Comparison of ENCODE assay signal across 1 cellular context in genomic region chr12:124913474-124914391, GRCh38.
TF ChIP-seq lines count a peak whose summit lies in the region.

No MANE protein-coding gene starts in this region.

TF ChIP-seq in K562, 482 proteins besides CTCF, POLR2A, EP300 and RAD21 (continued from another document):
- TF ChIP-seq FOXA1 (IDR thresholded peaks at IDR 0.05; ENCODE audit: borderline replicate concordance) (no peak), CHD7 (IDR thresholded peaks at IDR 0.05; ENCODE audit: low read depth, low read length) (peak; percentile 68), ZNF12 (CRISPR knock-in tag; IDR thresholded peaks at IDR 0.05) (no peak), LEF1 (IDR thresholded peaks at IDR 0.05) (no peak), STAT5A (IDR thresholded peaks at IDR 0.05; ENCODE audit: borderline replicate concordance, low read length) (no peak), ZNF3 (CRISPR knock-in tag; IDR thresholded peaks at IDR 0.05) (0 out of 2 replicates have a peak, but pooled peaks have one; percentile 55), SMARCA5 (IDR thresholded peaks at IDR 0.05) (0 out of 2 replicates have a peak, but pooled peaks have one; percentile 15), NBN (IDR thresholded peaks at IDR 0.05; ENCODE audit: low read depth) (peak; percentile 94), ZNF282 (CRISPR knock-in tag; IDR thresholded peaks at IDR 0.05) (no peak), TAF15 (IDR thresholded peaks at IDR 0.05; ENCODE audit: low read depth, low read length) (peak; percentile 85; the same call in 1 of the 2 replicates), ZNF830 (CRISPR knock-in tag; IDR thresholded peaks at IDR 0.05) (0 out of 2 replicates have a peak, but pooled peaks have one; percentile 76), IRF2 (CRISPR knock-in tag; IDR thresholded peaks at IDR 0.05) (no peak), TRIM25 (IDR thresholded peaks at IDR 0.05; ENCODE audit: borderline replicate concordance) (peak; percentile 60; the same call in 1 of the 2 replicates), POLR2AphosphoS5 (IDR thresholded peaks at IDR 0.05; ENCODE audit: control insufficient read depth, insufficient read depth, low read depth, low read length) (peak; percentile 15; the same call in 1 of the 2 replicates), ARID2 (IDR thresholded peaks at IDR 0.05) (no peak), TSHZ1 (CRISPR knock-in tag; IDR thresholded peaks at IDR 0.05) (no peak), DMBX1 (CRISPR knock-in tag; IDR thresholded peaks at IDR 0.05; ENCODE audit: borderline replicate concordance) (no peak), ZNF696 (CRISPR knock-in tag; conservative IDR thresholded peaks at IDR 0.05) (no peak), ZC3H11A (IDR thresholded peaks at IDR 0.05; ENCODE audit: low read depth, low read length) (0 out of 2 replicates have a peak, but pooled peaks have one; percentile 29), ZBTB7A (IDR thresholded peaks at IDR 0.05; ENCODE audit: borderline replicate concordance, control insufficient read depth, low read depth, low read length) (no peak), NRF1 (conservative IDR thresholded peaks at IDR 0.05 in 1 of 2, IDR thresholded peaks at IDR 0.05 in 1 of 2) (0 out of 4 replicates have a peak, but pooled peaks of 1 of the 2 experiments have one; percentile 5), CHD1 (IDR thresholded peaks at IDR 0.05; ENCODE audit: low read length) (peak; percentile 99), SIN3A (IDR thresholded peaks at IDR 0.05; ENCODE audit: borderline replicate concordance in 2 of 2, control insufficient read depth in 1 of 2, low read depth in 2 of 2, low read length in 2 of 2) (peak in 1 of 2 experiments; percentile 93; a peak in 2 of 4 replicates), SIRT6 (IDR thresholded peaks at IDR 0.05; ENCODE audit: low read depth, low read length) (peak; percentile 79), CGGBP1 (CRISPR knock-in tag; IDR thresholded peaks at IDR 0.05) (0 out of 2 replicates have a peak, but pooled peaks have one; percentile 11), ZNF583 (CRISPR knock-in tag; IDR thresholded peaks at IDR 0.05) (no peak), POLR2G (IDR thresholded peaks at IDR 0.05; ENCODE audit: low read depth, low read length) (no peak), ETS1 (conservative IDR thresholded peaks at IDR 0.05; ENCODE audit: control insufficient read depth, low read depth, low read length) (no peak), GATA2 (CRISPR knock-in tag; IDR thresholded peaks at IDR 0.05) (no peak), NR2C2 (CRISPR knock-in tag; IDR thresholded peaks at IDR 0.05) (peak; percentile 86), NR2C2 (tag; IDR thresholded peaks at IDR 0.05) (no peak), CBFA2T2 (conservative IDR thresholded peaks at IDR 0.05) (no peak), KHSRP (IDR thresholded peaks at IDR 0.05) (peak; percentile 89), DACH1 (IDR thresholded peaks at IDR 0.05; ENCODE audit: partially characterized antibody) (no peak), GABPA (tag; conservative IDR thresholded peaks at IDR 0.05; ENCODE audit: low read depth) (no peak), ZNF253 (CRISPR knock-in tag; conservative IDR thresholded peaks at IDR 0.05) (no peak), ID3 (CRISPR knock-in tag; IDR thresholded peaks at IDR 0.05) (no peak), ID3 (tag; IDR thresholded peaks at IDR 0.05) (no peak), RBM17 (IDR thresholded peaks at IDR 0.05; ENCODE audit: borderline replicate concordance, low read depth, low read length) (no peak), ZNF644 (tag; IDR thresholded peaks at IDR 0.05; ENCODE audit: low read depth) (0 out of 2 replicates have a peak, but pooled peaks have one; percentile 20), ETS2 (tag; IDR thresholded peaks at IDR 0.05; ENCODE audit: borderline replicate concordance, poor library complexity, severe bottlenecking) (no peak), ARID1B (IDR thresholded peaks at IDR 0.05) (no peak), EGR1 (conservative IDR thresholded peaks at IDR 0.05) (peak; percentile 98), ETV5 (CRISPR knock-in tag; IDR thresholded peaks at IDR 0.05; ENCODE audit: low read depth) (no peak; the same call in none of the 2 replicates), ZBTB43 (CRISPR knock-in tag; IDR thresholded peaks at IDR 0.05) (0 out of 2 replicates have a peak, but pooled peaks have one; percentile 19), ZNF431 (CRISPR knock-in tag; IDR thresholded peaks at IDR 0.05) (no peak)
